In the genomic region with DNA sequence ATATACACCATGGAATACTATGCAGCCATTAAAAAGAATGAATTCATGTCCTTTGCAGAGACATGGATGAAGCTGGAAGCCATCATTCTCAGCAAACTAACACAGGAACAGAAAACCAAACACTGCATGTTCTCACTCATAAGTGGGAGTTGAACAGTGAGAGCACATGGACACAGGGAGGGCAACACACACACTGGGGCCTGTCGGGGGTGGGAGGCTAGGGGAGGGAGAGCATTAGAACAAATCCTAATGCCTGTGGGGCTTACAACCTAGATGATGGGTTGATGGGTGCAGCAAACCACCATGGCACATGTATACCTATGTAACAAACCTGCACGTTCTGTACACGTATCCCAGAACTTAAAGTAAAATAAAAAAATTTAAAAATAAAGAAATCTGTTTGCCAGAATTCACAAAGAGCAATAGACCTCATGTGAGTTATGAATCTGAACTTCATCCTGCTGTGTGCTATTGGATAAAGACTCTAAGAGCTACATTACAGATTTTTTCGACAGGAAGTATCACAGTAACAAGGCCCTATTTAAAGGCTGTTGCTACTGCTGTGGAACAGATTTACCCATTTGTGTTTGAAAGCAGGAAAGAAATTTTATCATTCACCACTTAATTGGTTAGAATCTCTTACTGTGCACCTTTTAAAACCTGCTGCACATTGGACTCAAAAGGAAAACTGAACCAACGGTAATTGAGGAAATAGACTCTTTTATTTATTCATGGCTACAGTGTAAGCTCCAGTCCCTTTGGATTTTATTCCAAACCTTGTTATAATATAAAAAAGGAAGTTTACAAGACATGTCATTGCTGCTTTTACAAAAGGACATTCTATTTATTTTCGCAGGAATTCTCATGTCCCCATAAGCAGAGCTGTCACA, we compare ENCODE assay signal across 8 cellular contexts. TPM values are rescaled to one million over a fixed set of nuclear protein-coding genes. Genes with fewer than 3 reads are reported as not detected.
A peak's percentile ranks its signal among the peaks of the same experiment; 100 is the strongest.
DNase-seq lines count a peak whose midpoint lies in the region; ATAC-seq, FAIRE-seq and TF ChIP-seq lines count a peak whose summit lies in the region.
"Not testable (repeated sequence)": the region's sequence is repeated elsewhere in the genome, so short reads cannot be mapped to it uniquely, and the experiment has no call there.
"Had no signal": no experiment of that assay in that cellular context is flagged by ENCODE, and none has a peak within 500 bp of the region (broad histone marks: within the 10 kb centered on the region; RNA-seq: fewer than 3 reads in every experiment).

No MANE protein-coding gene starts in this region.

- peaks cover 15% of the 10 kb centered on the region for H3F3A ChIP-seq in smooth muscle cell (ENCODE audit: low read depth)

- not testable (repeated sequence) for H3K9me3 ChIP-seq in OCI-LY7 (ENCODE audit: low read length); mammary epithelial cell (replicated peaks; ENCODE audit: insufficient read depth, low read length); mononuclear cell (ENCODE audit: low read depth, low read length); smooth muscle cell (replicated peaks; ENCODE audit: low read depth)

- peak overlapping the region; percentile 59 for H3K27ac ChIP-seq in OCI-LY7 (ENCODE audit: low read depth, low read length, poor library complexity, severe bottlenecking)
- not testable (repeated sequence) for H3K27ac ChIP-seq in mammary epithelial cell (ENCODE audit: insufficient read depth, low read depth, low read length)
- peak overlapping the region; percentile 91 for H3K27ac ChIP-seq in smooth muscle cell (ENCODE audit: low read depth)

- peak overlapping the region; percentile 87 for H3K4me3 Mint-ChIP-seq in activated T-cell treated with anti-CD3 and anti-CD28 coated beads, Interleukin-2, amount 50 U/mL, for 24 hours

- peaks cover 23% of the 10 kb centered on the region for H3K36me3 Mint-ChIP-seq in activated T-cell treated with anti-CD3 and anti-CD28 coated beads, Interleukin-2, amount 50 U/mL, for 24 hours (ENCODE audit: low read depth)

- H3K4me2 ChIP-seq in OCI-LY7 (ENCODE audit: low read length): peak overlapping the region; percentile 86
- peak overlapping the region; percentile 90 for H3K4me2 ChIP-seq in mammary epithelial cell (ENCODE audit: insufficient read depth, low read depth, low read length)
- H3K4me2 ChIP-seq in smooth muscle cell: peak overlapping the region; percentile 64

- CTCF ChIA-PET in OCI-LY7 (lab: Charles Lee; ENCODE audit: unreplicated experiment): interaction anchor here (1.0 kb wide), 1 partner anchor 188 kb away, joined by 3 read pairs; a partner anchor contains a TSS
- CTCF ChIA-PET in mammary epithelial cell (lab: Charles Lee; ENCODE audit: low non-redundant PET): not testable (repeated sequence)

- POLR2A ChIA-PET in OCI-LY7 (lab: Charles Lee): interaction anchor here (0.6 to 2.5 kb wide), 6 partner anchors 9 to 1477 kb away, joined by 3 to 8 read pairs (median 3); no protein-coding TSS in a partner anchor

- H4K20me1 ChIP-seq in OCI-LY7 (ENCODE audit: insufficient read depth, low read length); mammary epithelial cell (ENCODE audit: insufficient read depth, low read length); smooth muscle cell (ENCODE audit: low read depth): not testable (repeated sequence)

- H3K27ac Mint-ChIP-seq in activated T-cell treated with anti-CD3 and anti-CD28 coated beads, Interleukin-2, amount 50 U/mL, for 24 hours: peak overlapping the region; percentile 93

- not testable (repeated sequence) for H3K9ac ChIP-seq in mammary epithelial cell (ENCODE audit: insufficient read depth, low read length); smooth muscle cell (ENCODE audit: low read depth)

- WGBS in mammary epithelial cell (ENCODE audit: low coverage, missing lambda C conversion rate): 47% methylated on average over 6 of the region's 6 CpGs
- WGBS in smooth muscle cell (ENCODE audit: low lambda C conversion rate): 94% methylated on average over 6 of the region's 6 CpGs

- H3K27me3 Mint-ChIP-seq in activated T-cell treated with anti-CD3 and anti-CD28 coated beads, Interleukin-2, amount 50 U/mL, for 24 hours: not testable (repeated sequence)

- ATAC-seq in Right ventricle myocardium superior (ENCODE audit: poor library complexity): peak; percentile 44

- not testable (repeated sequence) for H3K27me3 ChIP-seq in mammary epithelial cell (ENCODE audit: insufficient read depth, low read length); mononuclear cell (ENCODE audit: insufficient read depth, low read length); smooth muscle cell (ENCODE audit: low read depth)

- not testable (repeated sequence) for H3K36me3 ChIP-seq in OCI-LY7 (ENCODE audit: insufficient read depth, low read length); mammary epithelial cell (ENCODE audit: insufficient read depth, low read length); smooth muscle cell (ENCODE audit: low read depth)

- DNase-seq in GM19239 (ENCODE audit: insufficient read length, low spot score); activated T-cell treated with anti-CD3 and anti-CD28 coated beads, Interleukin-2, amount 50 U/mL, for 24 hours; mammary epithelial cell; Right ventricle myocardium superior; smooth muscle cell (lab: John Stamatoyannopoulos, UW; ENCODE audit: unreplicated experiment): not testable (repeated sequence)
- peak; percentile 49 for DNase-seq in OCI-LY7 (ENCODE audit: low spot score)

- in situ Hi-C loops in mammary epithelial cell (cut with MboI; ENCODE audit: low sequenced_read_pairs in 2 of 2): not testable (repeated sequence)

- dilution Hi-C loops in mammary epithelial cell (cut with HindIII; ENCODE audit: low sequenced_read_pairs): not testable (repeated sequence)

- not testable (repeated sequence) for H3K79me2 ChIP-seq in OCI-LY7 (ENCODE audit: insufficient read depth, low read depth, low read length); mammary epithelial cell (ENCODE audit: insufficient read depth, low read length); smooth muscle cell (ENCODE audit: low read depth)

- BruUV-seq in OCI-LY7 (replicated peaks; lab: Mats Ljungman, UMichigan); mammary epithelial cell (replicated peaks; lab: Mats Ljungman, UMichigan): not testable (repeated sequence)

- not testable (repeated sequence) for H3K9me3 Mint-ChIP-seq in activated T-cell treated with anti-CD3 and anti-CD28 coated beads, Interleukin-2, amount 50 U/mL, for 24 hours

- not testable (repeated sequence) for H3K9me2 ChIP-seq in OCI-LY7 (ENCODE audit: insufficient read depth, low read length)

- not testable (repeated sequence) for TF ChIP-seq CTCF in OCI-LY7 (conservative IDR thresholded peaks at IDR 0.05; ENCODE audit: low read length); mammary epithelial cell (conservative IDR thresholded peaks at IDR 0.05 in 1 of 2, IDR thresholded peaks at IDR 0.05 in 1 of 2; ENCODE audit: extremely low read depth in 1 of 2, insufficient read depth in 1 of 2, low read depth in 1 of 2, low read length in 2 of 2); smooth muscle cell (IDR thresholded peaks at IDR 0.05; ENCODE audit: borderline replicate concordance, insufficient read depth, poor library complexity, severe bottlenecking)

- not testable (repeated sequence) for H3K4me1 ChIP-seq in OCI-LY7 (ENCODE audit: insufficient read depth, low read length, poor library complexity, severe bottlenecking); smooth muscle cell (ENCODE audit: low read depth)
- H3K4me1 ChIP-seq in mammary epithelial cell (ENCODE audit: insufficient read depth, low read length) (peaks cover 31% of the 10 kb centered on the region), mononuclear cell (ENCODE audit: insufficient read depth, low read length) (peaks cover 47% of the 10 kb centered on the region)

- intact Hi-C loops in OCI-LY7 (cut with micrococcal nuclease; ENCODE audit: unreplicated experiment); Right ventricle myocardium superior (cut with DNase I): not testable (repeated sequence)
- intact Hi-C loops in mammary epithelial cell (cut with micrococcal nuclease): loop anchor here (2.0 kb wide), 2 partner anchors 15 to 31 kb away; no protein-coding TSS in a partner anchor

- H3K4me1 Mint-ChIP-seq in activated T-cell treated with anti-CD3 and anti-CD28 coated beads, Interleukin-2, amount 50 U/mL, for 24 hours (ENCODE audit: low read depth): peaks cover 72% of the 10 kb centered on the region

- H3K4me3 ChIP-seq in OCI-LY7 (ENCODE audit: low read depth, low read length, poor library complexity, severe bottlenecking): peak overlapping the region; percentile 70
- peak overlapping the region in 1 of 3 experiments; percentile 56 for H3K4me3 ChIP-seq in mammary epithelial cell (replicated peaks in 1 of 3; ENCODE audit: insufficient read depth in 1 of 3, low read depth in 2 of 3, low read length in 3 of 3)
- H3K4me3 ChIP-seq in mononuclear cell (ENCODE audit: low read length): peak overlapping the region; percentile 79
- peak overlapping the region; percentile 35 for H3K4me3 ChIP-seq in smooth muscle cell

- H2AFZ ChIP-seq in OCI-LY7 (ENCODE audit: low read length) (peak overlapping the region; percentile 86), smooth muscle cell (ENCODE audit: low read depth) (peak overlapping the region; percentile 34)
- H2AFZ ChIP-seq in mammary epithelial cell (ENCODE audit: low read depth, low read length): not testable (repeated sequence)

- peak; percentile 74 for FAIRE-seq in GM19239 (lab: Jason Lieb, UNC)

RNA-seq across cellular contexts. Expression of a gene that starts 1.1 kb away (rescaled TPM):
- 3.5 and 5.1 TPM in 2 replicates for total RNA-seq in OCI-LY7 (2014; rRNA removed; shearing (Covaris generic))
- total RNA-seq in OCI-LY7 (2022): 5.2 and 6.8 TPM in 2 replicates
- total RNA-seq in mammary epithelial cell: 1 to 10 TPM; 2.8 to 3.2 TPM
- polyA plus RNA-seq in mammary epithelial cell: 4.3 TPM
- polyA minus RNA-seq in mammary epithelial cell: not detected
- total RNA-seq in Right ventricle myocardium superior: 13.7 TPM
- 20.6 TPM for total RNA-seq in mononuclear cell
- total RNA-seq in smooth muscle cell: 18.3 and 37.1 TPM in 2 replicates
- polyA plus RNA-seq in smooth muscle cell: 16.4 and 22.4 TPM in 2 replicates
- total RNA-seq: H1 had no signal
